In the genomic region with DNA sequence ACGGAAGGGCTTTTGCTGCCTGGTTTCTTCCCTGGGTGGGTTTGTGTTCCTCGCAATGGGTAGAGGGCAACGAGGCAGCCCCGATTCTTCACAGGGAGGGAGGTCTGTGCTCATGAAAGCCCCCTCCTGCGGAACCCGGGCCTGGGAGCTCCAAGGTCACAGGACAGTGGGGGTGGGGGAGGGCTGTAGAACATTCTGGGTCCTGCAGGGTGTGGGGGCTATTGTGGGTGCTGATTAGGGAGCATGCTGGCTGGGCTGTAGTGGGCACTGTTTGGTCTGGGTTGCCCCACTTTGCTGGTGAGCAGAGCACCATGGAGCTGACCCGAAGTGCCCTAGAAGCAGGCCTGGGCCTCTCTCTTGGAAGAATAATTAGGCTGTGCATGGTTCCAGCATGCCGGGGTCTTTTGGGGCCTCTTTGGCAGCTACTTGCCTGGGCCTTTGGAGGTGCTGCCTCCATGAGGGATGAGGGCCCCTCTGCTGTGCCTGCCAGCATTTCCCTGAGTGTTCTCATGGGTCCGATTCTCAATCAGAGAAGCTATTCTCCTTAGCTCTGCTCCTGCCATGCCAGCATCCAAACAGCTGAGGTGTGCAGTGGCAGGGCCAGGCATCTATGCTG, we compare ENCODE assay signal across 30 cellular contexts.
"Had no signal": no experiment of that assay in that cellular context is flagged by ENCODE, and none has a peak within 500 bp of the region (broad histone marks: within the 10 kb centered on the region; RNA-seq: fewer than 3 reads in every experiment).

No MANE protein-coding gene starts in this region.

- H3K27me3 ChIP-seq: adrenal gland, body of pancreas, colonic mucosa, gastroesophageal sphincter, hepatocyte, neural progenitor cell, right lobe of liver, uterus had no signal

- H3K4me2 ChIP-seq: hepatocyte, neural progenitor cell had no signal

- H3K27ac ChIP-seq: adrenal gland, body of pancreas, colonic mucosa, gastroesophageal sphincter, hepatocyte, neural progenitor cell, right lobe of liver, thoracic aorta, uterus had no signal

- H3K4me3 ChIP-seq: adrenal gland, body of pancreas, colonic mucosa, gastroesophageal sphincter, hepatocyte, neural progenitor cell, right lobe of liver, skin epidermis, thoracic aorta, uterus had no signal

- H3K9me3 Mint-ChIP-seq: activated B cell treated with CpG ODN at 0.5 μM for 24 hours; activated CD8-positive, alpha-beta T cell treated with anti-CD3 and anti-CD28 coated beads for 36 hours; activated naive CD4-positive, alpha-beta T cell treated with anti-CD3 and anti-CD28 coated beads for 36 hours; activated naive CD8-positive, alpha-beta T cell treated with anti-CD3 and anti-CD28 coated beads for 36 hours; effector memory CD8-positive, alpha-beta T cell had no signal

- H3K4me1 ChIP-seq: adrenal gland, body of pancreas, colonic mucosa, gastroesophageal sphincter, right lobe of liver, uterus had no signal

- H2AFZ ChIP-seq: hepatocyte, neural progenitor cell had no signal

- ATAC-seq: activated CD8-positive, alpha-beta T cell treated with anti-CD3 and anti-CD28 coated beads for 36 hours; body of pancreas; effector memory CD8-positive, alpha-beta T cell; gastroesophageal sphincter; left ventricle myocardium superior; naive thymus-derived CD4-positive, alpha-beta T cell; right lobe of liver; stimulated activated naive CD8-positive, alpha-beta T cell treated with anti-CD3 and anti-CD28 coated beads, Interleukin-15, Interleukin-2, amounts not matched to agents 100 U/mL and 50 U/mL, for 24 hours had no signal

- H3K36me3 ChIP-seq: adrenal gland, colonic mucosa, gastroesophageal sphincter, neural progenitor cell, right lobe of liver, thoracic aorta, uterus had no signal

- H3K4me3 Mint-ChIP-seq: activated B cell treated with CpG ODN at 0.5 μM for 24 hours; activated CD8-positive, alpha-beta T cell treated with anti-CD3 and anti-CD28 coated beads for 36 hours; activated naive CD4-positive, alpha-beta T cell treated with anti-CD3 and anti-CD28 coated beads for 36 hours; activated naive CD8-positive, alpha-beta T cell treated with anti-CD3 and anti-CD28 coated beads for 36 hours; activated T-helper 1 cell treated with anti-CD3 and anti-CD28 coated beads, Interleukin-12 subunit alpha, Interleukin-12 subunit beta, Interleukin-2, Interleukin-4 antibody, amounts not matched to agents 30 ng/mL and 10 ng/mL and 1 ng/mL, durations not matched to agents 14 hours and 24 hours and 36 hours; effector memory CD8-positive, alpha-beta T cell; mesothelial cell of epicardium; naive thymus-derived CD4-positive, alpha-beta T cell; T-helper 2 cell treated with Interferon-gamma antibody and Interleukin-4, amounts not matched to agents 5 μg/mL and 100 μg/mL, for 36 hours had no signal

- H3K4me1 Mint-ChIP-seq: activated B cell treated with CpG ODN at 0.5 μM for 24 hours; activated naive CD8-positive, alpha-beta T cell treated with anti-CD3 and anti-CD28 coated beads for 36 hours; naive thymus-derived CD4-positive, alpha-beta T cell had no signal

- H3K79me2 ChIP-seq: hepatocyte had no signal

- H3K27ac Mint-ChIP-seq: activated B cell treated with CpG ODN at 0.5 μM for 24 hours; activated CD8-positive, alpha-beta T cell treated with anti-CD3 and anti-CD28 coated beads for 36 hours; activated naive CD4-positive, alpha-beta T cell treated with anti-CD3 and anti-CD28 coated beads for 36 hours; activated naive CD8-positive, alpha-beta T cell treated with anti-CD3 and anti-CD28 coated beads for 36 hours; activated T-helper 1 cell treated with anti-CD3 and anti-CD28 coated beads, Interleukin-12 subunit alpha, Interleukin-12 subunit beta, Interleukin-2, Interleukin-4 antibody, amounts not matched to agents 30 ng/mL and 10 ng/mL and 1 ng/mL, durations not matched to agents 14 hours and 24 hours and 36 hours; effector memory CD8-positive, alpha-beta T cell; mesothelial cell of epicardium; naive thymus-derived CD4-positive, alpha-beta T cell; T-helper 2 cell treated with Interferon-gamma antibody and Interleukin-4, amounts not matched to agents 5 μg/mL and 100 μg/mL, for 36 hours had no signal

- H3K27me3 Mint-ChIP-seq: activated CD8-positive, alpha-beta T cell treated with anti-CD3 and anti-CD28 coated beads for 36 hours; activated naive CD8-positive, alpha-beta T cell treated with anti-CD3 and anti-CD28 coated beads for 36 hours had no signal

- H3K36me3 Mint-ChIP-seq: activated naive CD8-positive, alpha-beta T cell treated with anti-CD3 and anti-CD28 coated beads for 36 hours; mesothelial cell of epicardium; naive thymus-derived CD4-positive, alpha-beta T cell had no signal

- H3K9me3 ChIP-seq: adrenal gland, body of pancreas, colonic mucosa, gastroesophageal sphincter, right lobe of liver, thoracic aorta, uterus had no signal

- DNase-seq: activated B cell treated with CpG ODN at 0.5 μM for 24 hours; activated CD4-positive, alpha-beta T cell treated with anti-CD3 and anti-CD28 coated beads, Interleukin-2, amount 50 U/mL, for 1 hour; activated CD8-positive, alpha-beta T cell treated with anti-CD3 and anti-CD28 coated beads for 36 hours; activated effector memory CD4-positive, alpha-beta T cell treated with anti-CD3 and anti-CD28 coated beads, Interleukin-2, amount 50 U/mL, for 16 hours; activated naive CD4-positive, alpha-beta T cell treated with anti-CD3 and anti-CD28 coated beads for 36 hours; activated naive CD8-positive, alpha-beta T cell treated with anti-CD3 and anti-CD28 coated beads for 36 hours; aorta; body of pancreas; colonic mucosa; effector memory CD8-positive, alpha-beta T cell; erythroblast; islet precursor cell; left ventricle myocardium superior; stimulated activated CD4-positive, alpha-beta T cell treated with anti-CD3 and anti-CD28 coated beads, Interleukin-12 subunit alpha, Interleukin-12 subunit beta, amount 100 ng/mL, for 4 hours; stimulated activated CD4-positive, alpha-beta T cell treated with anti-CD3 and anti-CD28 coated beads, Interleukin-4, amount 100 ng/mL, for 1 hour; stimulated activated naive CD8-positive, alpha-beta T cell treated with anti-CD3 and anti-CD28 coated beads, Interleukin-15, Interleukin-2, amounts not matched to agents 100 U/mL and 50 U/mL, for 24 hours; T-helper 1 cell; trophoblast cell; uterus had no signal
